ENCODE assay signal across 27 cellular contexts in genomic region chr15:91949361-91949760, GRCh38.
"Had no signal": no experiment of that assay in that cellular context is flagged by ENCODE, and none has a peak within 500 bp of the region (broad histone marks: within the 10 kb centered on the region; RNA-seq: fewer than 3 reads in every experiment).

No MANE protein-coding gene starts in this region.

- H3K9me3 ChIP-seq: heart left ventricle, left ventricle myocardium inferior, pancreas, prostate gland, thoracic aorta, upper lobe of right lung had no signal

- ATAC-seq: activated CD8-positive, alpha-beta T cell treated with anti-CD3 and anti-CD28 coated beads for 36 hours; activated naive CD8-positive, alpha-beta T cell treated with anti-CD3 and anti-CD28 coated beads, Interleukin-2, amount 50 U/mL, for 24 hours; activated T-cell treated with anti-CD3 and anti-CD28 coated beads, Interleukin-2, amount 50 U/mL, for 4 hours; heart left ventricle; pancreas; sciatic nerve; upper lobe of right lung had no signal

- H3K27ac Mint-ChIP-seq: activated CD8-positive, alpha-beta T cell treated with anti-CD3 and anti-CD28 coated beads for 36 hours; activated naive CD8-positive, alpha-beta T cell treated with anti-CD3 and anti-CD28 coated beads, Interleukin-2, amount 50 U/mL, for 24 hours; activated T-helper 2 cell treated with anti-CD3 and anti-CD28 coated beads, Interferon-gamma antibody, Interleukin-2, Interleukin-4, amounts not matched to agents 10 μg/mL and 5 μg/mL and 100 μg/mL, durations not matched to agents 14 hours and 24 hours and 36 hours; nephron; stimulated activated naive CD8-positive, alpha-beta T cell treated with anti-CD3 and anti-CD28 coated beads, Interleukin-15, Interleukin-2, amounts not matched to agents 100 ng/mL and 50 ng/mL, for 24 hours; T-helper 1 cell treated with Interleukin-12 subunit alpha and Interleukin-12 subunit beta and Interleukin-4 antibody, amounts not matched to agents 30 μg/mL and 1 μg/mL, for 36 hours had no signal

- H3K27me3 ChIP-seq: heart left ventricle, pancreas, upper lobe of right lung had no signal

- DNase-seq: activated CD4-positive, alpha-beta T cell treated with anti-CD3 and anti-CD28 coated beads for 1 hour; activated CD4-positive, alpha-beta T cell treated with anti-CD3 and anti-CD28 coated beads, Interleukin-2, amount 50 U/mL, for 1 hour; activated CD8-positive, alpha-beta T cell treated with anti-CD3 and anti-CD28 coated beads for 36 hours; activated naive CD8-positive, alpha-beta T cell treated with anti-CD3 and anti-CD28 coated beads, Interleukin-2, amount 50 U/mL, for 24 hours; activated T-cell treated with anti-CD3 and anti-CD28 coated beads, Interleukin-2, amount 50 U/mL, for 4 hours; amygdala; effector memory CD4-positive, alpha-beta T cell; foreskin fibroblast; heart left ventricle; left ventricle myocardium inferior; pancreas; retina; stimulated activated CD4-positive, alpha-beta T cell treated with anti-CD3 and anti-CD28 coated beads, Interleukin-12 subunit alpha, Interleukin-12 subunit beta, amount 100 ng/mL, for 4 hours; stimulated activated CD4-positive, alpha-beta T cell treated with anti-CD3 and anti-CD28 coated beads, Interleukin-4, amount 100 ng/mL, for 1 hour; SW 1271; T1000; upper lobe of right lung had no signal

- H3K36me3 Mint-ChIP-seq: activated naive CD4-positive, alpha-beta T cell treated with anti-CD3 and anti-CD28 coated beads, Interleukin-2, amount 50 U/mL, for 24 hours had no signal

- H3K27ac ChIP-seq: prostate gland, upper lobe of right lung had no signal

- H3K4me3 ChIP-seq: heart left ventricle, left ventricle myocardium inferior, lung, pancreas, prostate gland, skin epidermis, thoracic aorta, upper lobe of right lung had no signal

- H3K27me3 Mint-ChIP-seq: activated naive CD4-positive, alpha-beta T cell treated with anti-CD3 and anti-CD28 coated beads, Interleukin-2, amount 50 U/mL, for 24 hours; activated naive CD8-positive, alpha-beta T cell treated with anti-CD3 and anti-CD28 coated beads, Interleukin-2, amount 50 U/mL, for 24 hours; stimulated activated naive CD8-positive, alpha-beta T cell treated with anti-CD3 and anti-CD28 coated beads, Interleukin-15, Interleukin-2, amounts not matched to agents 100 ng/mL and 50 ng/mL, for 24 hours had no signal

- H3K9me3 Mint-ChIP-seq: activated CD8-positive, alpha-beta T cell treated with anti-CD3 and anti-CD28 coated beads for 36 hours; activated naive CD4-positive, alpha-beta T cell treated with anti-CD3 and anti-CD28 coated beads, Interleukin-2, amount 50 U/mL, for 24 hours; activated naive CD8-positive, alpha-beta T cell treated with anti-CD3 and anti-CD28 coated beads, Interleukin-2, amount 50 U/mL, for 24 hours; activated T-cell treated with anti-CD3 and anti-CD28 coated beads, Interleukin-2, amount 50 U/mL, for 4 hours; activated T-helper 2 cell treated with anti-CD3 and anti-CD28 coated beads, Interferon-gamma antibody, Interleukin-2, Interleukin-4, amounts not matched to agents 10 μg/mL and 5 μg/mL and 100 μg/mL, durations not matched to agents 14 hours and 24 hours and 36 hours; nephron; stimulated activated naive CD8-positive, alpha-beta T cell treated with anti-CD3 and anti-CD28 coated beads, Interleukin-15, Interleukin-2, amounts not matched to agents 100 ng/mL and 50 ng/mL, for 24 hours; T-helper 1 cell treated with Interleukin-12 subunit alpha and Interleukin-12 subunit beta and Interleukin-4 antibody, amounts not matched to agents 30 μg/mL and 1 μg/mL, for 36 hours had no signal

- H3K4me3 Mint-ChIP-seq: activated CD8-positive, alpha-beta T cell treated with anti-CD3 and anti-CD28 coated beads for 36 hours; activated naive CD4-positive, alpha-beta T cell treated with anti-CD3 and anti-CD28 coated beads, Interleukin-2, amount 50 U/mL, for 24 hours; activated naive CD8-positive, alpha-beta T cell treated with anti-CD3 and anti-CD28 coated beads, Interleukin-2, amount 50 U/mL, for 24 hours; nephron; stimulated activated naive CD8-positive, alpha-beta T cell treated with anti-CD3 and anti-CD28 coated beads, Interleukin-15, Interleukin-2, amounts not matched to agents 100 ng/mL and 50 ng/mL, for 24 hours; T-helper 1 cell treated with Interleukin-12 subunit alpha and Interleukin-12 subunit beta and Interleukin-4 antibody, amounts not matched to agents 30 μg/mL and 1 μg/mL, for 36 hours had no signal

- H3K36me3 ChIP-seq: heart left ventricle, left ventricle myocardium inferior, pancreas, prostate gland, thoracic aorta, upper lobe of right lung had no signal
